Comparison of ENCODE assay signal across 9 cellular contexts in genomic region chr1:221611930-221612777, GRCh38.
DNase-seq lines count a peak whose midpoint lies in the region; ATAC-seq and TF ChIP-seq lines count a peak whose summit lies in the region.
"Had no signal": no experiment of that assay in that cellular context is flagged by ENCODE, and none has a peak within 500 bp of the region (broad histone marks: within the 10 kb centered on the region; RNA-seq: fewer than 3 reads in every experiment).

No MANE protein-coding gene starts in this region.

- H3K4me3 Mint-ChIP-seq in osteocyte (ENCODE audit: unreplicated experiment) (no peak overlapping the region), progenitor cell of endocrine pancreas (ENCODE audit: low read depth) (no peak overlapping the region)
- H3K4me3 Mint-ChIP-seq: CD4-positive, CD25-positive, alpha-beta regulatory T cell had no signal

- H3K27me3 ChIP-seq in brain microvascular endothelial cell (replicated peaks), result no peaks in the 10 kb centered on the region
- no peaks in the 10 kb centered on the region for H3K27me3 ChIP-seq in liver (ENCODE audit: control insufficient read depth in 4 of 4, insufficient read depth in 4 of 4, low read length in 3 of 4)

- peaks cover 7% of the 10 kb centered on the region for H3K27me3 Mint-ChIP-seq in osteocyte (ENCODE audit: unreplicated experiment)
- no peaks in the 10 kb centered on the region for H3K27me3 Mint-ChIP-seq in progenitor cell of endocrine pancreas

- no peaks in the 10 kb centered on the region for H3K36me3 ChIP-seq in brain microvascular endothelial cell (replicated peaks)
- H3K36me3 ChIP-seq in liver (ENCODE audit: control insufficient read depth in 4 of 4, insufficient read depth in 3 of 4, low read depth in 1 of 4, low read length in 3 of 4), result no peaks in the 10 kb centered on the region

- no peaks in the 10 kb centered on the region for H3K4me1 ChIP-seq in liver (ENCODE audit: control insufficient read depth in 4 of 4, insufficient read depth in 4 of 4, low read length in 3 of 4)

- no peaks in the 10 kb centered on the region for H3K36me3 Mint-ChIP-seq in osteocyte (ENCODE audit: unreplicated experiment)
- H3K36me3 Mint-ChIP-seq in progenitor cell of endocrine pancreas (ENCODE audit: insufficient read depth), result no peaks in the 10 kb centered on the region
- H3K36me3 Mint-ChIP-seq: CD4-positive, CD25-positive, alpha-beta regulatory T cell had no signal

- no peaks in the 10 kb centered on the region for H3K9me3 ChIP-seq in liver (ENCODE audit: control insufficient read depth in 4 of 4, low read length in 3 of 4)

- H3K9me3 Mint-ChIP-seq in osteocyte (ENCODE audit: unreplicated experiment) (no peaks in the 10 kb centered on the region), progenitor cell of endocrine pancreas (ENCODE audit: low read depth) (no peaks in the 10 kb centered on the region)
- H3K9me3 Mint-ChIP-seq: CD4-positive, CD25-positive, alpha-beta regulatory T cell had no signal

- H3K27ac Mint-ChIP-seq in osteocyte (ENCODE audit: unreplicated experiment), result no peak overlapping the region
- no peak overlapping the region for H3K27ac Mint-ChIP-seq in progenitor cell of endocrine pancreas

- in situ Hi-C loops in brain microvascular endothelial cell (cut with HindIII; ENCODE audit: low pct_ligation_motif_present, low sequenced_read_pairs), result no loop called here

- DNase-seq in SIG-M5 treated with dmso at 0.1 percent for 504 hours (lab: John Stamatoyannopoulos, UW; ENCODE audit: unreplicated experiment), result peak; percentile 4
- no peak for DNase-seq in SIG-M5 (lab: John Stamatoyannopoulos, UW)
- DNase-seq in brain microvascular endothelial cell, result peak; percentile 65
- DNase-seq in osteocyte (ENCODE audit: extremely low spot score, unreplicated experiment), result no peak
- DNase-seq in GM20000 (ENCODE audit: low spot score), result no peak
- no peak for DNase-seq in progenitor cell of endocrine pancreas (ENCODE audit: low spot score, unreplicated experiment)
- DNase-seq: CD4-positive, CD25-positive, alpha-beta regulatory T cell had no signal

- 62% methylated on average over 6 of the region's 6 CpGs for WGBS in liver

- no peak overlapping the region for H3K27ac ChIP-seq in brain microvascular endothelial cell
- peak overlapping the region in 1 of 2 donors; percentile 23 for H3K27ac ChIP-seq in liver (ENCODE audit: low read depth in 1 of 2, low read length in 2 of 2)

- TF ChIP-seq CTCF in brain microvascular endothelial cell (IDR thresholded peaks at IDR 0.05; ENCODE audit: low read depth, low read length, missing control alignments) (no peak), liver (IDR thresholded peaks at IDR 0.05; ENCODE audit: low read depth, low read length, missing input control) (no peak), osteocyte (IDR thresholded peaks at IDR 0.05) (no peak), GM20000 (IDR thresholded peaks at IDR 0.05; ENCODE audit: extremely low read depth, missing control alignments) (no peak), progenitor cell of endocrine pancreas (IDR thresholded peaks at IDR 0.05; ENCODE audit: unreplicated experiment) (no peak)

- H3K9ac ChIP-seq in liver (ENCODE audit: low read depth in 1 of 2, low read length in 2 of 2), result no peak overlapping the region

- peaks cover 10% of the 10 kb centered on the region for H3K4me1 Mint-ChIP-seq in osteocyte (ENCODE audit: unreplicated experiment)
- peaks cover 1% of the 10 kb centered on the region for H3K4me1 Mint-ChIP-seq in progenitor cell of endocrine pancreas (ENCODE audit: low read depth)
- H3K4me1 Mint-ChIP-seq: CD4-positive, CD25-positive, alpha-beta regulatory T cell had no signal

- no peak for TF ChIP-seq RAD21 in liver (IDR thresholded peaks at IDR 0.05)

- no peak for ATAC-seq in HG02885 (IDR thresholded peaks at IDR 0.05; ENCODE audit: poor library complexity, unreplicated experiment)

- H3K4me3 ChIP-seq in brain microvascular endothelial cell (ENCODE audit: low read depth, low read length), result no peak overlapping the region
- H3K4me3 ChIP-seq in liver (ENCODE audit: low read depth in 1 of 3, low read length in 3 of 3), result no peak overlapping the region

TF ChIP-seq in liver, 16 proteins besides CTCF, POLR2A, EP300 and RAD21:
- TF ChIP-seq NR2F2 (IDR thresholded peaks at IDR 0.05) (no peak), MAX (IDR thresholded peaks at IDR 0.05) (no peak), RXRA (IDR thresholded peaks at IDR 0.05) (no peak), FOXA2 (IDR thresholded peaks at IDR 0.05) (no peak), GABPA (IDR thresholded peaks at IDR 0.05 in 1 of 2, conservative IDR thresholded peaks at IDR 0.05 in 1 of 2) (no peak), YY1 (IDR thresholded peaks at IDR 0.05) (peak; percentile 81), FOXA1 (IDR thresholded peaks at IDR 0.05) (no peak), REST (IDR thresholded peaks at IDR 0.05) (no peak), ATF3 (IDR thresholded peaks at IDR 0.05) (peak; percentile 17), EGR1 (IDR thresholded peaks at IDR 0.05; ENCODE audit: low read depth in 2 of 2) (no peak), JUND (IDR thresholded peaks at IDR 0.05) (peak; percentile 91 to 94)
TF ChIP-seq in liver: peak in this region for 3.

Comparison
In these comparisons a context has a peak if more than half of its experiments do, and no peak if none do; other contexts are left out.
1. DNase-seq: peak in SIG-M5 treated with dmso at 0.1 percent for 504 hours (single experiment) and brain microvascular endothelial cell (single experiment); none in SIG-M5 (single experiment), osteocyte (single experiment), GM20000 (single experiment) and progenitor cell of endocrine pancreas (single experiment).